ENCODE assay signal across 18 cellular contexts in genomic region chr11:2796508-2797180, GRCh38.
DNase-seq lines count a peak whose midpoint lies in the region; ATAC-seq and TF ChIP-seq lines count a peak whose summit lies in the region.
"Had no signal": no experiment of that assay in that cellular context is flagged by ENCODE, and none has a peak within 500 bp of the region (broad histone marks: within the 10 kb centered on the region; RNA-seq: fewer than 3 reads in every experiment).

No MANE protein-coding gene starts in this region.

- DNase-seq in activated naive CD8-positive, alpha-beta T cell treated with anti-CD3 and anti-CD28 coated beads, Interleukin-2, amount 10 ng/mL, durations not matched to agents 7 days and 5 days: peak; percentile 20
- no peak for DNase-seq in activated naive CD8-positive, alpha-beta T cell treated with anti-CD3 and anti-CD28 coated beads, Interleukin-2, amount 50 U/mL, for 24 hours
- DNase-seq in endodermal cell (peak; percentile 33), aorta (peak; percentile 26 to 58), SK-N-SH (no peak), SW 1271 (lab: John Stamatoyannopoulos, UW) (no peak), MG63 (no peak)
- peak; percentile 49 for DNase-seq in natural killer cell treated with Interleukin-12 subunit alpha and Interleukin-12 subunit beta and Interleukin-15 and Interleukin-18, amount 100 ng/mL, for 72 hours (ENCODE audit: low spot score)
- DNase-seq: immature natural killer cell; NCI-H1694; NCI-H345; nucleus accumbens; stimulated activated naive CD4-positive, alpha-beta T cell had no signal

- intact Hi-C loops in aorta (cut with DNase I): no loop called here

- H3K36me3 ChIP-seq in endodermal cell (ENCODE audit: control insufficient read depth, insufficient read depth, low read length) (no peaks in the 10 kb centered on the region), aorta (ENCODE audit: control insufficient read depth in 1 of 2, insufficient read depth in 2 of 2, low read length in 1 of 2) (no peaks in the 10 kb centered on the region), SK-N-SH (replicated peaks in 1 of 2; ENCODE audit: control insufficient read depth in 1 of 2, insufficient read depth in 2 of 2, low read length in 1 of 2) (no peaks in the 10 kb centered on the region), MG63 (no peaks in the 10 kb centered on the region)
- H3K36me3 ChIP-seq: SJSA1 had no signal

- H3K4me3 ChIP-seq in endodermal cell (ENCODE audit: low read length) (no peak overlapping the region), aorta (ENCODE audit: low read length in 2 of 2) (no peak overlapping the region), SK-N-SH (ENCODE audit: low read depth in 2 of 2, low read length in 1 of 2) (no peak overlapping the region), MG63 (no peak overlapping the region)
- H3K4me3 ChIP-seq: SJSA1, spleen had no signal

- no peak for ATAC-seq in activated naive CD8-positive, alpha-beta T cell treated with anti-CD3 and anti-CD28 coated beads, Interleukin-2, amount 10 ng/mL, durations not matched to agents 7 days and 5 days (ENCODE audit: low read depth)
- ATAC-seq in activated naive CD8-positive, alpha-beta T cell treated with anti-CD3 and anti-CD28 coated beads, Interleukin-2, amount 50 U/mL, for 24 hours: no peak
- no peak for ATAC-seq in natural killer cell treated with Interleukin-12 subunit alpha and Interleukin-12 subunit beta and Interleukin-15 and Interleukin-18, amount 100 ng/mL, for 72 hours
- ATAC-seq in aorta (ENCODE audit: low FRiP score): no peak

- no peaks in the 10 kb centered on the region for H3F3A ChIP-seq in SK-N-SH (replicated peaks; ENCODE audit: insufficient read depth)

- H3K79me2 ChIP-seq in SK-N-SH (ENCODE audit: insufficient read depth): no peaks in the 10 kb centered on the region

- no peak overlapping the region for H3K9ac ChIP-seq in endodermal cell (ENCODE audit: extremely low read depth, low read length, poor library complexity, severe bottlenecking)
- no peak overlapping the region for H3K9ac ChIP-seq in SK-N-SH

- no peak overlapping the region for H3K4me2 ChIP-seq in SK-N-SH

- no peak overlapping the region for H3K27ac Mint-ChIP-seq in activated naive CD8-positive, alpha-beta T cell treated with anti-CD3 and anti-CD28 coated beads, Interleukin-2, amount 10 ng/mL, durations not matched to agents 7 days and 5 days
- no peak overlapping the region for H3K27ac Mint-ChIP-seq in activated naive CD8-positive, alpha-beta T cell treated with anti-CD3 and anti-CD28 coated beads, Interleukin-2, amount 50 U/mL, for 24 hours
- no peak overlapping the region for H3K27ac Mint-ChIP-seq in endodermal cell
- no peak overlapping the region for H3K27ac Mint-ChIP-seq in natural killer cell treated with Interleukin-12 subunit alpha and Interleukin-12 subunit beta and Interleukin-15 and Interleukin-18, amount 100 ng/mL, for 72 hours
- H3K27ac Mint-ChIP-seq: activated naive CD4-positive, alpha-beta T cell treated with anti-CD3 and anti-CD28 coated beads, Interleukin-2, amount 50 U/mL, for 24 hours; immature natural killer cell had no signal

- CTCF ChIA-PET in SK-N-SH (lab: Yijun Ruan, JAX): interaction anchor here (1.5 kb wide), 1 partner anchor 90 kb away, joined by 3 read pairs; no protein-coding TSS in a partner anchor

- WGBS in endodermal cell (ENCODE audit: insufficient coverage in 1 of 2, insufficient read length in 1 of 2), 2 experiments: 91% methylated on average over 21 to 39 of the region's 39 CpGs
- 93 to 94% methylated on average over 38 to 39 of the region's 39 CpGs for WGBS in aorta, 2 donors
- WGBS in SK-N-SH (ENCODE audit: low lambda C conversion rate): 73% methylated on average over 26 of the region's 39 CpGs

- H3K27me3 ChIP-seq in endodermal cell (ENCODE audit: control insufficient read depth, insufficient read depth, low read length, poor library complexity, severe bottlenecking): peaks cover 9% of the 10 kb centered on the region
- H3K27me3 ChIP-seq in aorta (ENCODE audit: control insufficient read depth in 1 of 2, insufficient read depth in 2 of 2, low read length in 1 of 2): no peaks in the 10 kb centered on the region
- no peaks in the 10 kb centered on the region for H3K27me3 ChIP-seq in SK-N-SH (ENCODE audit: insufficient read depth)
- H3K27me3 ChIP-seq in MG63: no peaks in the 10 kb centered on the region

- TF ChIP-seq RAD21 in SK-N-SH (IDR thresholded peaks at IDR 0.05; ENCODE audit: low read length): no peak

- no peak overlapping the region for H3K4me3 Mint-ChIP-seq in activated naive CD8-positive, alpha-beta T cell treated with anti-CD3 and anti-CD28 coated beads, Interleukin-2, amount 10 ng/mL, durations not matched to agents 7 days and 5 days
- no peak overlapping the region for H3K4me3 Mint-ChIP-seq in activated naive CD8-positive, alpha-beta T cell treated with anti-CD3 and anti-CD28 coated beads, Interleukin-2, amount 50 U/mL, for 24 hours
- no peak overlapping the region for H3K4me3 Mint-ChIP-seq in endodermal cell
- H3K4me3 Mint-ChIP-seq in natural killer cell treated with Interleukin-12 subunit alpha and Interleukin-12 subunit beta and Interleukin-15 and Interleukin-18, amount 100 ng/mL, for 72 hours: no peak overlapping the region
- H3K4me3 Mint-ChIP-seq: activated naive CD4-positive, alpha-beta T cell treated with anti-CD3 and anti-CD28 coated beads, Interleukin-2, amount 50 U/mL, for 24 hours; central memory CD8-positive, alpha-beta T cell; immature natural killer cell had no signal

- no peak overlapping the region for H2AFZ ChIP-seq in SK-N-SH (ENCODE audit: low read depth)

- H3K36me3 Mint-ChIP-seq in activated naive CD8-positive, alpha-beta T cell treated with anti-CD3 and anti-CD28 coated beads, Interleukin-2, amount 10 ng/mL, durations not matched to agents 7 days and 5 days: no peaks in the 10 kb centered on the region
- no peaks in the 10 kb centered on the region for H3K36me3 Mint-ChIP-seq in activated naive CD8-positive, alpha-beta T cell treated with anti-CD3 and anti-CD28 coated beads, Interleukin-2, amount 50 U/mL, for 24 hours (ENCODE audit: low read depth)
- H3K36me3 Mint-ChIP-seq in endodermal cell (ENCODE audit: low read depth): no peaks in the 10 kb centered on the region
- no peaks in the 10 kb centered on the region for H3K36me3 Mint-ChIP-seq in natural killer cell treated with Interleukin-12 subunit alpha and Interleukin-12 subunit beta and Interleukin-15 and Interleukin-18, amount 100 ng/mL, for 72 hours
- H3K36me3 Mint-ChIP-seq: immature natural killer cell had no signal

- H3K27me3 Mint-ChIP-seq in activated naive CD8-positive, alpha-beta T cell treated with anti-CD3 and anti-CD28 coated beads, Interleukin-2, amount 10 ng/mL, durations not matched to agents 7 days and 5 days: no peaks in the 10 kb centered on the region
- no peaks in the 10 kb centered on the region for H3K27me3 Mint-ChIP-seq in activated naive CD8-positive, alpha-beta T cell treated with anti-CD3 and anti-CD28 coated beads, Interleukin-2, amount 50 U/mL, for 24 hours
- H3K27me3 Mint-ChIP-seq in endodermal cell (ENCODE audit: insufficient read depth): peaks cover 69% of the 10 kb centered on the region
- peaks cover 12 to 22% of the 10 kb centered on the region in 2 donors for H3K27me3 Mint-ChIP-seq in natural killer cell treated with Interleukin-12 subunit alpha and Interleukin-12 subunit beta and Interleukin-15 and Interleukin-18, amount 100 ng/mL, for 72 hours
- H3K27me3 Mint-ChIP-seq: activated naive CD4-positive, alpha-beta T cell treated with anti-CD3 and anti-CD28 coated beads, Interleukin-2, amount 50 U/mL, for 24 hours had no signal

- TF ChIP-seq CTCF in endodermal cell (conservative IDR thresholded peaks at IDR 0.05) (no peak), SK-N-SH (IDR thresholded peaks at IDR 0.05) (no peak)

- H4K20me1 ChIP-seq in SK-N-SH (ENCODE audit: insufficient read depth): no peaks in the 10 kb centered on the region

- POLR2A ChIA-PET in activated naive CD8-positive, alpha-beta T cell treated with anti-CD3 and anti-CD28 coated beads, Interleukin-2, amount 10 ng/mL, durations not matched to agents 7 days and 5 days (lab: Charles Lee): no interaction called here
- POLR2A ChIA-PET in SK-N-SH (lab: Yijun Ruan, JAX): no interaction called here

- H3K9me3 Mint-ChIP-seq in activated naive CD8-positive, alpha-beta T cell treated with anti-CD3 and anti-CD28 coated beads, Interleukin-2, amount 10 ng/mL, durations not matched to agents 7 days and 5 days: no peaks in the 10 kb centered on the region
- H3K9me3 Mint-ChIP-seq in activated naive CD8-positive, alpha-beta T cell treated with anti-CD3 and anti-CD28 coated beads, Interleukin-2, amount 50 U/mL, for 24 hours: no peaks in the 10 kb centered on the region
- H3K9me3 Mint-ChIP-seq in endodermal cell: peaks cover 13% of the 10 kb centered on the region
- no peaks in the 10 kb centered on the region for H3K9me3 Mint-ChIP-seq in natural killer cell treated with Interleukin-12 subunit alpha and Interleukin-12 subunit beta and Interleukin-15 and Interleukin-18, amount 100 ng/mL, for 72 hours
- H3K9me3 Mint-ChIP-seq: activated naive CD4-positive, alpha-beta T cell treated with anti-CD3 and anti-CD28 coated beads, Interleukin-2, amount 50 U/mL, for 24 hours; immature natural killer cell had no signal

- no peaks in the 10 kb centered on the region for H3K9me2 ChIP-seq in SK-N-SH

- H3K27ac ChIP-seq in endodermal cell (ENCODE audit: low read depth, low read length) (no peak overlapping the region), aorta (ENCODE audit: low read depth in 1 of 2, low read length in 2 of 2) (no peak overlapping the region), SK-N-SH (ENCODE audit: low read depth in 2 of 2, low read length in 1 of 2) (no peak overlapping the region)
- H3K27ac ChIP-seq: epithelial cell of prostate, SJSA1, spleen had no signal

- H3K9me3 ChIP-seq in endodermal cell (ENCODE audit: control insufficient read depth, low read length) (no peaks in the 10 kb centered on the region), aorta (ENCODE audit: control insufficient read depth, low read length) (no peaks in the 10 kb centered on the region), SK-N-SH (no peaks in the 10 kb centered on the region), MG63 (no peaks in the 10 kb centered on the region)
- H3K9me3 ChIP-seq: spleen had no signal

- no peak for TF ChIP-seq EP300 in SK-N-SH (IDR thresholded peaks at IDR 0.05; ENCODE audit: borderline replicate concordance in 1 of 2, low read depth in 1 of 2, low read length in 1 of 2)

- H3K4me1 ChIP-seq in endodermal cell (ENCODE audit: control insufficient read depth, insufficient read depth, low read length) (no peaks in the 10 kb centered on the region), aorta (ENCODE audit: control insufficient read depth in 1 of 2, insufficient read depth in 2 of 2, low read length in 2 of 2) (no peaks in the 10 kb centered on the region), SK-N-SH (ENCODE audit: control insufficient read depth in 1 of 2, insufficient read depth in 2 of 2, low read depth in 1 of 2, low read length in 1 of 2) (no peaks in the 10 kb centered on the region)
- H3K4me1 ChIP-seq: SJSA1 had no signal

- H3K4me1 Mint-ChIP-seq in activated naive CD8-positive, alpha-beta T cell treated with anti-CD3 and anti-CD28 coated beads, Interleukin-2, amount 10 ng/mL, durations not matched to agents 7 days and 5 days: no peaks in the 10 kb centered on the region
- no peaks in the 10 kb centered on the region for H3K4me1 Mint-ChIP-seq in activated naive CD8-positive, alpha-beta T cell treated with anti-CD3 and anti-CD28 coated beads, Interleukin-2, amount 50 U/mL, for 24 hours
- no peaks in the 10 kb centered on the region for H3K4me1 Mint-ChIP-seq in endodermal cell
- peaks cover 0 to 2% of the 10 kb centered on the region in 2 donors for H3K4me1 Mint-ChIP-seq in natural killer cell treated with Interleukin-12 subunit alpha and Interleukin-12 subunit beta and Interleukin-15 and Interleukin-18, amount 100 ng/mL, for 72 hours (ENCODE audit: low read depth in 2 of 2)
- H3K4me1 Mint-ChIP-seq: central memory CD8-positive, alpha-beta T cell had no signal

Comparison
In these comparisons a context has a peak if more than half of its experiments do, and no peak if none do; other contexts are left out.
1. DNase-seq: peak in activated naive CD8-positive, alpha-beta T cell treated with anti-CD3 and anti-CD28 coated beads, Interleukin-2, amount 10 ng/mL, durations not matched to agents 7 days and 5 days (single experiment), endodermal cell (single experiment), natural killer cell treated with Interleukin-12 subunit alpha and Interleukin-12 subunit beta and Interleukin-15 and Interleukin-18, amount 100 ng/mL, for 72 hours (single experiment) and aorta (2 of 2); none in activated naive CD8-positive, alpha-beta T cell treated with anti-CD3 and anti-CD28 coated beads, Interleukin-2, amount 50 U/mL, for 24 hours (single experiment), SK-N-SH (single experiment), SW 1271 (0 of 2) and MG63 (single experiment).